In the genomic region with DNA sequence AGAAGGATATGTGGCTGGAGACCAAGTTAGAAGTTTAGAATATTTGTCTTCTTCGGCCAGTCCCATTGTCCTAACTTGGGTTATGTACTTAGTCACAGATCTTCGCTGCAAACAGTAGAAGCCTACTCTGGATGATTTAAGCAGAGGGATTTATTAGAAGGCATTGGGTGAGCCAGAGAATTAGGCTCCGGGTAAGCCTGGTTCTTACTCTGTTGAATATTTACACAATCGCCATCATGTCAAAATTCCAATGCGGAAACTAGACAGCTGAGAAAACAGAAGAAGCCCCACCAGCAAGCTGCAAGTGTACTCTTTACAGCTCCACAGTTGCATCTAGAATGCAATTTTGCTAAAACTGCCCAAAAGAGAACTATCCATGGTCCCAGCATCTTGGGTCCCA, we compare ENCODE assay signal across 4 cellular contexts.
"Had no signal": no experiment of that assay in that cellular context is flagged by ENCODE, and none has a peak within 500 bp of the region (broad histone marks: within the 10 kb centered on the region; RNA-seq: fewer than 3 reads in every experiment).

No MANE protein-coding gene starts in this region.

- H3K4me3 Mint-ChIP-seq: IgD-negative memory B cell had no signal

- H3K4me1 Mint-ChIP-seq: IgD-negative memory B cell had no signal

- H3K4me3 ChIP-seq: K562 had no signal

- DNase-seq: IMR-90 had no signal

- H3K36me3 Mint-ChIP-seq: IgD-negative memory B cell had no signal

- H3K27me3 Mint-ChIP-seq: IgD-negative memory B cell had no signal

- H3K27ac Mint-ChIP-seq: IgD-negative memory B cell had no signal

- H3K9me3 Mint-ChIP-seq: IgD-negative memory B cell had no signal

- H3K27ac ChIP-seq: HL-60 had no signal
